ENCODE assay signal across 15 cellular contexts in the genomic region with DNA sequence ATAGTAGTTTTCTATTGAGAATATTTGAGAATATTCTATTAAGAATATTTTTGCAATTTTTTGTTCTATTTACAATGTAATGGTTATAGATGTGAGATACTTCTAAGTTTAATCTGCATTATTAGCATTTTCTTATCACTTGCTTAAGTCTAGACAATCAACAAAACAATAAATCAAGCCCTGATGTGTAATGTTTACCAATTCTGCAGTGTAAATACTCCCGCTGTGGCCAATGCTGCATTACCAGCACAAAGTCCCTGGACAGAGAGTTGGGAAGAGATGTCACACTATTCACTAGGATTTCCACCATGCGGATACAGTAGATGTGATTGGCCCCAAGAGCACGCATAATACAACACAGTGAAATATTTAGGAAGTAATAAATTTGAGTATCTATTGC. TPM values are rescaled to one million over a fixed set of nuclear protein-coding genes. Genes with fewer than 3 reads are reported as not detected.
A peak's percentile ranks its signal among the peaks of the same experiment; 100 is the strongest.
DNase-seq lines count a peak whose midpoint lies in the region; ATAC-seq, FAIRE-seq and TF ChIP-seq lines count a peak whose summit lies in the region.
"Had no signal": no experiment of that assay in that cellular context is flagged by ENCODE, and none has a peak within 500 bp of the region (broad histone marks: within the 10 kb centered on the region; RNA-seq: fewer than 3 reads in every experiment).

No MANE protein-coding gene starts in this region.

- peaks cover 0 to 56% (median 20%) of the 10 kb centered on the region in 3 donors for H3K36me3 ChIP-seq in pancreas

- H3K27ac ChIP-seq in pancreas = no peak overlapping the region

- 77 to 81% methylated on average over 3 of the region's 3 CpGs for WGBS in pancreas, 2 donors

- no peak for ATAC-seq in activated CD8-positive, alpha-beta memory T cell treated with anti-CD3 and anti-CD28 coated beads, Interleukin-2, amount 10 ng/mL, durations not matched to agents 7 days and 5 days
- no peak for ATAC-seq in pancreas
- ATAC-seq: GM23338 had no signal

- no peak for TF ChIP-seq CTCF in endothelial cell (IDR thresholded peaks at IDR 0.05; ENCODE audit: unreplicated experiment)
- TF ChIP-seq CTCF in nephron (IDR thresholded peaks at IDR 0.05; ENCODE audit: unreplicated experiment in 3 of 3) = no peak
- no peak for TF ChIP-seq CTCF in pancreas (IDR thresholded peaks at IDR 0.05)

- no peak overlapping the region for H3K4me3 ChIP-seq in pancreas
- H3K4me3 ChIP-seq: GM23338 had no signal

- peak overlapping the region; percentile 45 for H3K27ac Mint-ChIP-seq in endothelial cell (ENCODE audit: unreplicated experiment)
- peak overlapping the region in 2 of 3 experiments; percentile 44 to 89 for H3K27ac Mint-ChIP-seq in nephron
- no peak overlapping the region for H3K27ac Mint-ChIP-seq in activated CD8-positive, alpha-beta memory T cell treated with anti-CD3 and anti-CD28 coated beads, Interleukin-2, amount 10 ng/mL, durations not matched to agents 7 days and 5 days
- H3K27ac Mint-ChIP-seq: CD4-positive, alpha-beta memory T cell; GM23338; IgD-negative memory B cell had no signal

- no peaks in the 10 kb centered on the region for H3K9me3 ChIP-seq in pancreas

- H3K27me3 Mint-ChIP-seq in endothelial cell (ENCODE audit: unreplicated experiment) (peaks cover 5% of the 10 kb centered on the region), nephron (ENCODE audit: low read depth) (peaks cover 3% of the 10 kb centered on the region)
- H3K27me3 Mint-ChIP-seq in activated CD8-positive, alpha-beta memory T cell treated with anti-CD3 and anti-CD28 coated beads, Interleukin-2, amount 10 ng/mL, durations not matched to agents 7 days and 5 days = no peaks in the 10 kb centered on the region
- H3K27me3 Mint-ChIP-seq: CD4-positive, alpha-beta memory T cell; IgD-negative memory B cell had no signal

- H3K4me3 Mint-ChIP-seq in endothelial cell (ENCODE audit: unreplicated experiment) = no peak overlapping the region
- H3K4me3 Mint-ChIP-seq in nephron = no peak overlapping the region
- H3K4me3 Mint-ChIP-seq in activated CD8-positive, alpha-beta memory T cell treated with anti-CD3 and anti-CD28 coated beads, Interleukin-2, amount 10 ng/mL, durations not matched to agents 7 days and 5 days = no peak overlapping the region
- H3K4me3 Mint-ChIP-seq: CD4-positive, alpha-beta memory T cell; GM23338; IgD-negative memory B cell had no signal

- H3K27me3 ChIP-seq in pancreas = no peaks in the 10 kb centered on the region

- H3K4me1 Mint-ChIP-seq in endothelial cell (ENCODE audit: unreplicated experiment) (peaks cover 33% of the 10 kb centered on the region), nephron (peaks cover 4% of the 10 kb centered on the region)
- H3K4me1 Mint-ChIP-seq in activated CD8-positive, alpha-beta memory T cell treated with anti-CD3 and anti-CD28 coated beads, Interleukin-2, amount 10 ng/mL, durations not matched to agents 7 days and 5 days = no peaks in the 10 kb centered on the region
- H3K4me1 Mint-ChIP-seq: GM23338 had no signal

- peak; percentile 6 for DNase-seq in DMS53 treated with DMSO at 0.1 percent for 48 hours (lab: John Stamatoyannopoulos, UW; ENCODE audit: unreplicated experiment)
- DNase-seq in NCI-H69 (lab: John Stamatoyannopoulos, UW) = peak; percentile 63
- no peak for DNase-seq in endothelial cell (ENCODE audit: low spot score)
- DNase-seq in activated CD8-positive, alpha-beta memory T cell treated with anti-CD3 and anti-CD28 coated beads, Interleukin-2, amount 10 ng/mL, durations not matched to agents 7 days and 5 days = no peak
- DNase-seq in pancreas = no peak
- no peak for DNase-seq in H4 (ENCODE audit: low spot score)
- DNase-seq: CD4-positive, alpha-beta memory T cell; GF-D8; NCI-H1105; NCI-H2029 treated with DMSO at 0.1 percent for 48 hours; SHP77 treated with DMSO at 0.1 percent for 48 hours had no signal

- no peak for FAIRE-seq in pancreas (lab: Jason Lieb, UNC)
- FAIRE-seq: GM12891 had no signal

- intact Hi-C loops in pancreas (cut with DNase I) = no loop called here

- CTCF ChIA-PET in activated CD8-positive, alpha-beta memory T cell treated with anti-CD3 and anti-CD28 coated beads, Interleukin-2, amount 10 ng/mL, durations not matched to agents 7 days and 5 days (lab: Charles Lee) = interaction anchor here (0.7 to 1.1 kb wide), 2 partner anchors 32 to 670 kb away, joined by 3 read pairs; no protein-coding TSS in a partner anchor

- H3K9me3 Mint-ChIP-seq in endothelial cell (ENCODE audit: unreplicated experiment) (no peaks in the 10 kb centered on the region), nephron (no peaks in the 10 kb centered on the region)
- H3K9me3 Mint-ChIP-seq in activated CD8-positive, alpha-beta memory T cell treated with anti-CD3 and anti-CD28 coated beads, Interleukin-2, amount 10 ng/mL, durations not matched to agents 7 days and 5 days (ENCODE audit: low read depth) = no peaks in the 10 kb centered on the region
- H3K9me3 Mint-ChIP-seq: CD4-positive, alpha-beta memory T cell; GM23338; IgD-negative memory B cell had no signal

- no peaks in the 10 kb centered on the region for H3K4me1 ChIP-seq in pancreas

- peaks cover 44% of the 10 kb centered on the region for H3K36me3 Mint-ChIP-seq in endothelial cell (ENCODE audit: low read depth, unreplicated experiment)
- H3K36me3 Mint-ChIP-seq in nephron (ENCODE audit: low read depth) = peaks cover 60% of the 10 kb centered on the region
- H3K36me3 Mint-ChIP-seq in activated CD8-positive, alpha-beta memory T cell treated with anti-CD3 and anti-CD28 coated beads, Interleukin-2, amount 10 ng/mL, durations not matched to agents 7 days and 5 days = peaks cover 12% of the 10 kb centered on the region

RNA-seq across cellular contexts. Expression of gene GCAT, which starts 47.6 kb away (rescaled TPM):
- total RNA-seq in endothelial cell (ENCODE audit: unreplicated experiment) (4.1 TPM), pancreas (10 to 100 TPM; 27.1 to 54.8 (median 37.8) TPM)
- total RNA-seq in activated CD8-positive, alpha-beta memory T cell treated with anti-CD3 and anti-CD28 coated beads, Interleukin-2, amount 10 ng/mL, durations not matched to agents 7 days and 5 days = 10 to 100 TPM; 14.9 to 18.3 TPM
- 10 to 100 TPM; 30.9 to 62.7 TPM for polyA plus RNA-seq in pancreas
- total RNA-seq in H4 (2014; rRNA removed; shearing (Covaris generic)) = 11.5 and 14.3 TPM in 2 replicates

Comparison
In these comparisons a context has a peak if more than half of its experiments do, and no peak if none do; other contexts are left out.
1. DNase-seq: peak in DMS53 treated with DMSO at 0.1 percent for 48 hours (single experiment) and NCI-H69 (single experiment); none in endothelial cell (single experiment), activated CD8-positive, alpha-beta memory T cell treated with anti-CD3 and anti-CD28 coated beads, Interleukin-2, amount 10 ng/mL, durations not matched to agents 7 days and 5 days (single experiment), pancreas (0 of 6) and H4 (single experiment).